Comparison of ENCODE assay signal across 27 cellular contexts in genomic region chr12:47493801-47494200, GRCh38.
"Had no signal": no experiment of that assay in that cellular context is flagged by ENCODE, and none has a peak within 500 bp of the region (broad histone marks: within the 10 kb centered on the region; RNA-seq: fewer than 3 reads in every experiment).

No MANE protein-coding gene starts in this region.

- H3K27me3 ChIP-seq: testis, thyroid gland, tibial artery, tibial nerve, transverse colon, upper lobe of left lung, upper lobe of right lung, uterus, vagina had no signal

- DNase-seq: stimulated activated CD4-positive, alpha-beta T cell treated with anti-CD3 and anti-CD28 coated beads, Interleukin-2, amount 100 ng/mL, for 48 hours; stimulated activated CD4-positive, alpha-beta T cell treated with anti-CD3 and anti-CD28 coated beads, Interleukin-4, amount 100 ng/mL, for 1 hour; stimulated activated CD4-positive, alpha-beta T cell treated with anti-CD3 and anti-CD28 coated beads, Interleukin-4, amount 100 ng/mL, for 24 hours; stimulated activated CD4-positive, alpha-beta T cell treated with anti-CD3 and anti-CD28 coated beads, Interleukin-4, amount 100 ng/mL, for 4 hours; stimulated activated CD8-positive, alpha-beta memory T cell treated with anti-CD3 and anti-CD28 coated beads, Interleukin-4, amount 100 ng/mL, for 48 hours; stimulated activated naive B cell treated with anti-CD40 and anti-IgM and Interleukin-4, amounts not matched to agents 10 μg/mL and 1 μg/mL and 100 μg/mL, for 72 hours; stimulated activated naive CD4-positive, alpha-beta T cell; stimulated activated naive CD4-positive, alpha-beta T cell treated with Interleukin-2 at 50 U/mL for 16 hours; stimulated activated naive CD8-positive, alpha-beta T cell treated with anti-CD3 and anti-CD28 coated beads, Interleukin-15, amount 100 ng/mL, for 72 hours; stimulated activated naive CD8-positive, alpha-beta T cell treated with anti-CD3 and anti-CD28 coated beads, Interleukin-15, Interleukin-2, amounts not matched to agents 100 U/mL and 50 U/mL, for 24 hours; stomach; substantia nigra; testis; thyroid gland; tibial artery; transverse colon; trophoblast cell; upper lobe of left lung; upper lobe of right lung; uterus had no signal

- H3K36me3 ChIP-seq: stomach, suprapubic skin, thoracic aorta, thyroid gland, tibial artery, tibial nerve, transverse colon, upper lobe of left lung, upper lobe of right lung, uterus, vagina had no signal

- H3K4me1 ChIP-seq: stomach, suprapubic skin, testis, thyroid gland, tibial artery, tibial nerve, transverse colon, upper lobe of left lung, upper lobe of right lung, uterus, vagina had no signal

- H3K9me3 ChIP-seq: testis, thoracic aorta, thyroid gland, upper lobe of right lung, uterus, vagina had no signal

- FAIRE-seq: urothelium cell line had no signal

- ATAC-seq: stimulated activated effector memory CD8-positive, alpha-beta T cell treated with anti-CD3 and anti-CD28 coated beads, Interleukin-12 subunit alpha, Interleukin-12 subunit beta, amount 100 ng/mL, for 72 hours; stimulated activated memory B cell treated with anti-CD40 and anti-IgM and Interleukin-4, amounts not matched to agents 10 μg/mL and 1 μg/mL and 100 μg/mL, for 72 hours; stimulated activated naive B cell treated with anti-CD40 and anti-IgM and Interleukin-4, amounts not matched to agents 10 μg/mL and 1 μg/mL and 100 μg/mL, for 72 hours; stimulated activated naive CD8-positive, alpha-beta T cell treated with anti-CD3 and anti-CD28 coated beads, Interleukin-15, amount 100 ng/mL, for 72 hours; stimulated activated naive CD8-positive, alpha-beta T cell treated with anti-CD3 and anti-CD28 coated beads, Interleukin-15, Interleukin-2, amounts not matched to agents 100 U/mL and 50 U/mL, for 24 hours; upper lobe of right lung had no signal

- H3K4me3 ChIP-seq: stomach, suprapubic skin, testis, thoracic aorta, thyroid gland, tibial artery, tibial nerve, transverse colon, upper lobe of left lung, upper lobe of right lung, uterus, vagina had no signal

- H3K27ac ChIP-seq: stomach, suprapubic skin, testis, thoracic aorta, thyroid gland, tibial artery, tibial nerve, transverse colon, upper lobe of left lung, upper lobe of right lung, uterus, vagina had no signal
